24 cellular contexts compared by ENCODE assay signal in the genomic region with DNA sequence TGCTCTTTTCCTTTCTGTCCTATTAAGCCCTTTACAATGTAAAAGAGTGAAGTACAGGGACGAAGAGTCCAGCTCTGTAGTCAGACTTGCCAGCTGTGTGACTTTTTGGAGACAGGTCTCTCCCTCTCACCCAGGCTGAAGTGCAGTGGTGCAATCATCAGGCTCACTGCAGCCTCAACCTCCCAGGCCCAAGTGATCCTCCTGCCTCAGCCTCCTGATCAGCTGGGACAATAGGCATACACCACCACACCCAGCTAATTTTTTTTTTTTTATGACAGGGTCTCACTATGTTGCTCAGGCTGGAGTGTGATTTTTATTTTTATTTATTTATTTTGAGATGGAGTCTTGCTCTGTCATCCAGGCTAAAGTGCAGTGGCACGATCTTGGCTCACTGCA.
"Had no signal": no experiment of that assay in that cellular context is flagged by ENCODE, and none has a peak within 500 bp of the region (broad histone marks: within the 10 kb centered on the region; RNA-seq: fewer than 3 reads in every experiment).

No MANE protein-coding gene starts in this region.

- H3K27me3 ChIP-seq: dorsolateral prefrontal cortex, gastrocnemius medialis, suprapubic skin, transverse colon, vagina had no signal

- H3K4me1 ChIP-seq: gastrocnemius medialis, parathyroid adenoma, vagina had no signal

- DNase-seq: effector CD4-positive, alpha-beta T cell; foreskin fibroblast; gastrocnemius medialis; lower lobe of right lung; mucosa of descending colon; naive B cell; stimulated activated CD4-positive, alpha-beta T cell treated with anti-CD3 and anti-CD28 coated beads, Interleukin-12 subunit alpha, Interleukin-12 subunit beta, amount 100 ng/mL, for 4 hours; stimulated activated CD4-positive, alpha-beta T cell treated with anti-CD3 and anti-CD28 coated beads, Interleukin-1b, Interleukin-23, amount 100 ng/mL, for 48 hours; stimulated activated CD4-positive, alpha-beta T cell treated with anti-CD3 and anti-CD28 coated beads, Interleukin-4, amount 100 ng/mL, for 1 hour; stimulated activated CD8-positive, alpha-beta memory T cell treated with anti-CD3 and anti-CD28 coated beads, Interleukin-4, amount 100 ng/mL, for 48 hours; stimulated activated naive CD4-positive, alpha-beta T cell; stimulated activated naive CD8-positive, alpha-beta T cell treated with anti-CD3 and anti-CD28 coated beads, Interleukin-15, amount 100 ng/mL, for 72 hours; transverse colon had no signal

- ATAC-seq: esophagus mucosa; gastrocnemius medialis; mucosa of descending colon; natural killer cell treated with Interleukin-12 subunit alpha and Interleukin-12 subunit beta and Interleukin-15 and Interleukin-18, amount 100 ng/mL, for 72 hours; sciatic nerve; stimulated activated naive CD8-positive, alpha-beta T cell treated with anti-CD3 and anti-CD28 coated beads, Interleukin-15, amount 100 ng/mL, for 72 hours had no signal

- H2AFZ ChIP-seq: neural progenitor cell, parathyroid adenoma had no signal

- H3K4me3 Mint-ChIP-seq: mesothelial cell of epicardium; naive B cell; natural killer cell treated with Interleukin-12 subunit alpha and Interleukin-12 subunit beta and Interleukin-15 and Interleukin-18, amount 100 ng/mL, for 72 hours; neural progenitor cell; stimulated activated naive CD8-positive, alpha-beta T cell treated with anti-CD3 and anti-CD28 coated beads, Interleukin-15, amount 100 ng/mL, for 72 hours had no signal

- H3K4me2 ChIP-seq: neural progenitor cell, smooth muscle cell had no signal

- H3K27ac ChIP-seq: gastrocnemius medialis, neural progenitor cell, parathyroid adenoma, suprapubic skin, transverse colon, vagina had no signal

- H3K36me3 Mint-ChIP-seq: mesothelial cell of epicardium; naive B cell; natural killer cell treated with Interleukin-12 subunit alpha and Interleukin-12 subunit beta and Interleukin-15 and Interleukin-18, amount 100 ng/mL, for 72 hours; neural progenitor cell had no signal

- H3K9me3 Mint-ChIP-seq: mesothelial cell of epicardium; naive B cell; natural killer cell treated with Interleukin-12 subunit alpha and Interleukin-12 subunit beta and Interleukin-15 and Interleukin-18, amount 100 ng/mL, for 72 hours; neural progenitor cell; stimulated activated naive CD8-positive, alpha-beta T cell treated with anti-CD3 and anti-CD28 coated beads, Interleukin-15, amount 100 ng/mL, for 72 hours had no signal

- H3K4me3 ChIP-seq: dorsolateral prefrontal cortex, gastrocnemius medialis, lower lobe of right lung, mucosa of descending colon, neural progenitor cell, smooth muscle cell, suprapubic skin, transverse colon, vagina had no signal

- H3K9me3 ChIP-seq: gastrocnemius medialis, lower lobe of right lung, mucosa of descending colon, suprapubic skin, transverse colon, vagina had no signal

- H3K79me2 ChIP-seq: parathyroid adenoma had no signal

- H3K4me1 Mint-ChIP-seq: naive B cell had no signal

- H3K36me3 ChIP-seq: gastrocnemius medialis, lower lobe of right lung, neural progenitor cell, suprapubic skin, transverse colon, vagina had no signal

- H3K27ac Mint-ChIP-seq: mesothelial cell of epicardium; naive B cell; progenitor cell of endocrine pancreas; stimulated activated naive CD8-positive, alpha-beta T cell treated with anti-CD3 and anti-CD28 coated beads, Interleukin-15, amount 100 ng/mL, for 72 hours had no signal

- H3K9ac ChIP-seq: neural progenitor cell, parathyroid adenoma had no signal
